ENCODE assay signal across 17 cellular contexts in genomic region chrX:1743105-1743504, GRCh38.
DNase-seq lines count a peak whose midpoint lies in the region; FAIRE-seq and TF ChIP-seq lines count a peak whose summit lies in the region.
"Had no signal": no experiment of that assay in that cellular context is flagged by ENCODE, and none has a peak within 500 bp of the region (broad histone marks: within the 10 kb centered on the region; RNA-seq: fewer than 3 reads in every experiment).

No MANE protein-coding gene starts in this region.

- peaks cover 32% of the 10 kb centered on the region for H3K36me3 ChIP-seq in BLaER1
- H3K36me3 ChIP-seq in smooth muscle cell (ENCODE audit: low read depth), result no peaks in the 10 kb centered on the region
- no peaks in the 10 kb centered on the region for H3K36me3 ChIP-seq in osteoblast (ENCODE audit: insufficient read depth, low read length)
- H3K36me3 ChIP-seq: HAP-1 had no signal

- peak; percentile 55 for DNase-seq in H4 (ENCODE audit: low spot score)
- peak; percentile 78 for DNase-seq in RPMI7951 (ENCODE audit: low read depth)
- DNase-seq in NCI-H524 treated with DMSO at 0.1 percent for 48 hours (lab: John Stamatoyannopoulos, UW), result no peak
- no peak for DNase-seq in RCC 7860 (ENCODE audit: low spot score)
- no peak for DNase-seq in smooth muscle cell (lab: John Stamatoyannopoulos, UW; ENCODE audit: unreplicated experiment)
- no peak for DNase-seq in osteoblast (ENCODE audit: insufficient read length, low spot score, missing footprints)
- DNase-seq: 8988T; Caco-2; CD4-positive, alpha-beta T cell; GF-D8 had no signal

- H3K4me2 ChIP-seq in BLaER1, result peak overlapping the region; percentile 77
- H3K4me2 ChIP-seq in smooth muscle cell, result no peak overlapping the region
- no peak overlapping the region for H3K4me2 ChIP-seq in osteoblast (ENCODE audit: insufficient read depth, low read length)

- WGBS in smooth muscle cell (ENCODE audit: low lambda C conversion rate), result 52% methylated on average over 4 of the region's 4 CpGs

- H3K79me2 ChIP-seq in smooth muscle cell (ENCODE audit: low read depth) (no peaks in the 10 kb centered on the region), osteoblast (ENCODE audit: insufficient read depth, low read length) (no peaks in the 10 kb centered on the region)

- H3K4me3 ChIP-seq in BLaER1 (peak overlapping the region; percentile 52), smooth muscle cell (no peak overlapping the region), osteoblast (ENCODE audit: insufficient read depth, low read length) (no peak overlapping the region)
- H3K4me3 ChIP-seq: HAP-1 had no signal

- H3K9me3 ChIP-seq in BLaER1 (peaks cover 82% of the 10 kb centered on the region), smooth muscle cell (replicated peaks; ENCODE audit: low read depth) (no peaks in the 10 kb centered on the region), osteoblast (ENCODE audit: low read depth, low read length) (no peaks in the 10 kb centered on the region)
- H3K9me3 ChIP-seq: Caco-2, HAP-1 had no signal

- no peaks in the 10 kb centered on the region for H3F3A ChIP-seq in smooth muscle cell (ENCODE audit: low read depth)

- H3K4me1 ChIP-seq in BLaER1 (peaks cover 37% of the 10 kb centered on the region), smooth muscle cell (ENCODE audit: low read depth) (no peaks in the 10 kb centered on the region), osteoblast (ENCODE audit: insufficient read depth, low read length) (no peaks in the 10 kb centered on the region)
- H3K4me1 ChIP-seq: Caco-2, HAP-1 had no signal

- H3K27ac ChIP-seq in BLaER1, result peak overlapping the region; percentile 91
- no peak overlapping the region for H3K27ac ChIP-seq in smooth muscle cell (ENCODE audit: low read depth)
- H3K27ac ChIP-seq in osteoblast (ENCODE audit: low read depth, low read length), result no peak overlapping the region
- H3K27ac ChIP-seq: C4-2B had no signal

- H3K9ac ChIP-seq in BLaER1 (peak overlapping the region; percentile 73), smooth muscle cell (ENCODE audit: low read depth) (no peak overlapping the region)

- TF ChIP-seq CTCF in smooth muscle cell (IDR thresholded peaks at IDR 0.05; ENCODE audit: borderline replicate concordance, insufficient read depth, poor library complexity, severe bottlenecking), result no peak
- TF ChIP-seq CTCF in osteoblast (IDR thresholded peaks at IDR 0.05; ENCODE audit: extremely low read depth, low read depth, low read length), result no peak

- H3K27me3 ChIP-seq in BLaER1, result no peaks in the 10 kb centered on the region
- no peaks in the 10 kb centered on the region for H3K27me3 ChIP-seq in smooth muscle cell (ENCODE audit: low read depth)
- H3K27me3 ChIP-seq in osteoblast (ENCODE audit: insufficient read depth, low read length), result no peaks in the 10 kb centered on the region

- H2AFZ ChIP-seq in smooth muscle cell (ENCODE audit: low read depth) (no peak overlapping the region), osteoblast (ENCODE audit: low read length) (no peak overlapping the region)

- no peak for FAIRE-seq in RCC 7860 (lab: Jason Lieb, UNC)
- FAIRE-seq: D721Med, GM19239, H1, HepG2 had no signal

- H4K20me1 ChIP-seq in BLaER1 (no peaks in the 10 kb centered on the region), smooth muscle cell (ENCODE audit: low read depth) (no peaks in the 10 kb centered on the region), osteoblast (ENCODE audit: insufficient read depth, low read length) (no peaks in the 10 kb centered on the region)

Comparison
In these comparisons a context has a peak if more than half of its experiments do, and no peak if none do; other contexts are left out.
1. DNase-seq: peak in H4 (single experiment) and RPMI7951 (single experiment); none in NCI-H524 treated with DMSO at 0.1 percent for 48 hours (single experiment), RCC 7860 (single experiment), smooth muscle cell (single experiment) and osteoblast (single experiment).